Comparison of ENCODE assay signal across 1 cellular context in the genomic region with DNA sequence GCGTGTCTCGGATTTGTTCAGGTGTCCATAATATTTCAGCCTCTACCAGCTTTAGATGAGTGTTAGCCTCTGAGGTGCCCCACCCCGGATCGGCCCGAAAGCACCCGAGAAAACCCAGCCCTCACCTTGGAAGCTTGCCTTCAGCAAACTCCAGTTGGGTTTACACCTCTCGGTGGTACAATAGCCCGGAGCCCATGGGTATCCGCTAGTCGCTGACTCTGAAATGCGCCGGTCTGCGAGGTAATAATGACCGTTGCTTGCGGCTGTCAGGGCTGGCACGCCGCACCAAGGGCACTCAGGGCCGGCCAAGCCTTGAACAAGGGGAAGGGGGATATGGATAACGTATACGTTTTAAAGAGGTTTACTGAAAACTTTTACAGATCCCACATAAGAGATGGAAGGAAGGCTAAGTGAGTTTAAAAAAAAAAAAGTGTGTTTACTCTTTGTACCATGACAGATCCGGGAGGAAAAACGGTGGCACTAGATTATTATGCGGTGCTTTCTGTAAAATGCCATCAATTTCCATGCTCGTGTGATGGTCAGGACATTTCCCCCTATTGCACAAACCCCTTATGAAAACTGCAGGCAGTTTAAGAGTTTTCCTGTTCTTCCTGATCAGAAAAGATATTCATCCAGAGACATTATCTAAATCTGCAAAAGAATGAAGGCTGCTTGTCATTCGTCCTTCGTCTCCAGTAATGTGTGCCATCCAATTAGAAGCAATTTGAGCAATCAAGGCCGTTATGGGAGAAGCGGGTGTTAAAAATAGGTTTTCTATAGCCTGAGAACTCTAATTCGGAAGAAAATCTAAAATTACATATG.
TF ChIP-seq lines count a peak whose summit lies in the region.

No MANE protein-coding gene starts in this region.

TF ChIP-seq in H1, 55 proteins besides CTCF, POLR2A, EP300 and RAD21 (continued from another document):
- 0 out of 2 replicates have a peak, but pooled peaks have one; percentile 25 for TF ChIP-seq TCF12 (IDR thresholded peaks at IDR 0.05; ENCODE audit: low read depth, low read length)
- TF ChIP-seq RNF2 (IDR thresholded peaks at IDR 0.05; ENCODE audit: borderline replicate concordance, low read depth, low read length, missing control alignments, poor library complexity, severe bottlenecking) = peak; percentile 55
- no peak for TF ChIP-seq HDAC6 (IDR thresholded peaks at IDR 0.05; ENCODE audit: low read depth, low read length)
- no peak for TF ChIP-seq RBBP5 (IDR thresholded peaks at IDR 0.05; ENCODE audit: borderline replicate concordance, low read depth, low read length)
- peak; percentile 71 for TF ChIP-seq EZH2 (IDR thresholded peaks at IDR 0.05; ENCODE audit: low read depth, low read length, severe bottlenecking)
- TF ChIP-seq, protein P1, sequence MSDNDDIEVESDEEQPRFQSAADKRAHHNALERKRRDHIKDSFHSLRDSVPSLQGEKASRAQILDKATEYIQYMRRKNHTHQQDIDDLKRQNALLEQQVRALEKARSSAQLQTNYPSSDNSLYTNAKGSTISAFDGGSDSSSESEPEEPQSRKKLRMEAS (IDR thresholded peaks at IDR 0.05) = no peak
